In genomic region chr2:45649855-45650806, GRCh38 we compare ENCODE assay signal across 7 cellular contexts. TPM values are rescaled to one million over a fixed set of nuclear protein-coding genes. Genes with fewer than 3 reads are reported as not detected.
DNase-seq lines count a peak whose midpoint lies in the region; ATAC-seq and TF ChIP-seq lines count a peak whose summit lies in the region.

No MANE protein-coding gene starts in this region.

- peaks cover 18% of the 10 kb centered on the region for H3K36me3 Mint-ChIP-seq in activated CD8-positive, alpha-beta memory T cell treated with anti-CD3 and anti-CD28 coated beads, Interleukin-2, amount 10 ng/mL, durations not matched to agents 7 days and 5 days
- H3K36me3 Mint-ChIP-seq in mesothelial cell of epicardium, result no peaks in the 10 kb centered on the region

- peak; percentile 14 for DNase-seq in NCI-H2227 treated with DMSO at 0.1 percent for 48 hours (lab: John Stamatoyannopoulos, UW)
- peak; percentile 69 for DNase-seq in activated CD8-positive, alpha-beta memory T cell treated with anti-CD3 and anti-CD28 coated beads, Interleukin-2, amount 10 ng/mL, durations not matched to agents 7 days and 5 days
- peak; percentile 27 to 64 for DNase-seq in mesothelial cell of epicardium (ENCODE audit: low spot score in 2 of 2, unreplicated experiment in 2 of 2)
- DNase-seq in stimulated activated CD8-positive, alpha-beta memory T cell treated with anti-CD3 and anti-CD28 coated beads, Interleukin-4, amount 100 ng/mL, for 48 hours, result peak; percentile 69

- H3K27me3 Mint-ChIP-seq in activated CD8-positive, alpha-beta memory T cell treated with anti-CD3 and anti-CD28 coated beads, Interleukin-2, amount 10 ng/mL, durations not matched to agents 7 days and 5 days, result peaks cover 13% of the 10 kb centered on the region
- H3K27me3 Mint-ChIP-seq in mesothelial cell of epicardium (ENCODE audit: low read depth), result peaks cover 20% of the 10 kb centered on the region

- H3K36me3 ChIP-seq in endocrine pancreas (ENCODE audit: control insufficient read depth, insufficient read depth, low read length), result no peaks in the 10 kb centered on the region

- peak; percentile 56 for TF ChIP-seq POLR2A in GM15510 (IDR thresholded peaks at IDR 0.05; ENCODE audit: borderline replicate concordance, extremely low read depth, insufficient read length)

- peak; percentile 15 for ATAC-seq in HG02623 (IDR thresholded peaks at IDR 0.05; ENCODE audit: unreplicated experiment)
- peak; percentile 24 for ATAC-seq in activated CD8-positive, alpha-beta memory T cell treated with anti-CD3 and anti-CD28 coated beads, Interleukin-2, amount 10 ng/mL, durations not matched to agents 7 days and 5 days

- H3K27me3 ChIP-seq in endocrine pancreas (ENCODE audit: control insufficient read depth, insufficient read depth, low read length), result no peaks in the 10 kb centered on the region

- H3K27ac Mint-ChIP-seq in activated CD8-positive, alpha-beta memory T cell treated with anti-CD3 and anti-CD28 coated beads, Interleukin-2, amount 10 ng/mL, durations not matched to agents 7 days and 5 days, result peak overlapping the region; percentile 83
- peak overlapping the region; percentile 87 for H3K27ac Mint-ChIP-seq in mesothelial cell of epicardium

- H3K9ac ChIP-seq in endocrine pancreas (ENCODE audit: control insufficient read depth, insufficient read depth, low read length), result peak overlapping the region; percentile 73

- no peaks in the 10 kb centered on the region for H3K9me3 ChIP-seq in endocrine pancreas (ENCODE audit: control insufficient read depth, low read length)

- H3K4me3 Mint-ChIP-seq in activated CD8-positive, alpha-beta memory T cell treated with anti-CD3 and anti-CD28 coated beads, Interleukin-2, amount 10 ng/mL, durations not matched to agents 7 days and 5 days, result peak overlapping the region; percentile 90
- H3K4me3 Mint-ChIP-seq in mesothelial cell of epicardium, result peak overlapping the region; percentile 93

- peaks cover 31% of the 10 kb centered on the region for H3K4me1 Mint-ChIP-seq in activated CD8-positive, alpha-beta memory T cell treated with anti-CD3 and anti-CD28 coated beads, Interleukin-2, amount 10 ng/mL, durations not matched to agents 7 days and 5 days
- peaks cover 32% of the 10 kb centered on the region for H3K4me1 Mint-ChIP-seq in mesothelial cell of epicardium

- peak overlapping the region; percentile 67 for H3K4me3 ChIP-seq in endocrine pancreas (ENCODE audit: control insufficient read depth, insufficient read depth, low read length)

- CTCF ChIA-PET in activated CD8-positive, alpha-beta memory T cell treated with anti-CD3 and anti-CD28 coated beads, Interleukin-2, amount 10 ng/mL, durations not matched to agents 7 days and 5 days (lab: Charles Lee), result interaction anchor here (0.6 to 2.1 kb wide), 8 partner anchors 12 to 286 kb away, joined by 3 to 10 read pairs (median 4); no protein-coding TSS in a partner anchor

- TF ChIP-seq CTCF in mesothelial cell of epicardium (IDR thresholded peaks at IDR 0.05; ENCODE audit: unreplicated experiment), result no peak

- no peaks in the 10 kb centered on the region for H3K9me3 Mint-ChIP-seq in activated CD8-positive, alpha-beta memory T cell treated with anti-CD3 and anti-CD28 coated beads, Interleukin-2, amount 10 ng/mL, durations not matched to agents 7 days and 5 days (ENCODE audit: low read depth)
- H3K9me3 Mint-ChIP-seq in mesothelial cell of epicardium, result no peaks in the 10 kb centered on the region

- no peaks in the 10 kb centered on the region for H3K4me1 ChIP-seq in endocrine pancreas (ENCODE audit: control insufficient read depth, insufficient read depth, low read length)

RNA-seq across cellular contexts. Expression of gene PRKCE, which starts 1.3 kb away (rescaled TPM):
- total RNA-seq in activated CD8-positive, alpha-beta memory T cell treated with anti-CD3 and anti-CD28 coated beads, Interleukin-2, amount 10 ng/mL, durations not matched to agents 7 days and 5 days, result 10 to 100 TPM; 16.7 to 39.2 TPM
- 18.1 to 18.5 TPM (median 18.4 TPM) in 3 replicates for total RNA-seq in mesothelial cell of epicardium

RNA-seq across cellular contexts. Expression of gene SRBD1, which starts 39.1 kb away (rescaled TPM):
- total RNA-seq in activated CD8-positive, alpha-beta memory T cell treated with anti-CD3 and anti-CD28 coated beads, Interleukin-2, amount 10 ng/mL, durations not matched to agents 7 days and 5 days, result 10 to 100 TPM; 17.6 to 22.2 TPM
- 16.2 to 22.6 TPM (median 19.3 TPM) in 3 replicates for total RNA-seq in mesothelial cell of epicardium

Comparison
In these comparisons a context has a peak if more than half of its experiments do, and no peak if none do; other contexts are left out.
1. Peak in every context shown above with its lines: DNase-seq, ATAC-seq and H3K4me3 ChIP-seq.
2. DNase-seq: peak in every context shown above with its lines; median percentile 69 in activated CD8-positive, alpha-beta memory T cell treated with anti-CD3 and anti-CD28 coated beads, Interleukin-2, amount 10 ng/mL, durations not matched to agents 7 days and 5 days; 69 in stimulated activated CD8-positive, alpha-beta memory T cell treated with anti-CD3 and anti-CD28 coated beads, Interleukin-4, amount 100 ng/mL, for 48 hours; 46 in mesothelial cell of epicardium; 14 in NCI-H2227 treated with DMSO at 0.1 percent for 48 hours.